ENCODE assay signal across 12 cellular contexts in genomic region chr4:39367166-39367565, GRCh38. TPM values are rescaled to one million over a fixed set of nuclear protein-coding genes. Genes with fewer than 3 reads are reported as not detected.
A peak's percentile ranks its signal among the peaks of the same experiment; 100 is the strongest.
DNase-seq lines count a peak whose midpoint lies in the region; ATAC-seq, FAIRE-seq and TF ChIP-seq lines count a peak whose summit lies in the region.
"Had no signal": no experiment of that assay in that cellular context is flagged by ENCODE, and none has a peak within 500 bp of the region (broad histone marks: within the 10 kb centered on the region; RNA-seq: fewer than 3 reads in every experiment).

No MANE protein-coding gene starts in this region.

- H3K9me3 Mint-ChIP-seq in CD4-positive, alpha-beta memory T cell: peaks cover 0 to 13% (median 5%) of the 10 kb centered on the region in 8 donors
- H3K9me3 Mint-ChIP-seq in activated naive CD8-positive, alpha-beta T cell treated with anti-CD3 and anti-CD28 coated beads, Interleukin-2, amount 10 ng/mL, durations not matched to agents 7 days and 5 days: peaks cover 12% of the 10 kb centered on the region
- H3K9me3 Mint-ChIP-seq in mesothelial cell of epicardium: peaks cover 17% of the 10 kb centered on the region

- intact Hi-C loops in CD4-positive, alpha-beta memory T cell (cut with micrococcal nuclease): loop anchor here (2.0 to 5.0 kb wide), 4 partner anchors 66 to 1680 kb away; partner anchors contain the start of genes LIAS, RELL1, RPL9 and WDR19
- intact Hi-C loops in posterior cingulate gyrus (cut with DNase I): loop anchor here (5.0 kb wide), 1 partner anchor 90 kb away; the partner anchor contains the start of genes LIAS and RPL9

- H3K9me3 ChIP-seq in CD4-positive, alpha-beta memory T cell (ENCODE audit: control insufficient read depth in 1 of 2, low read length in 2 of 2): no peaks in the 10 kb centered on the region

- in situ Hi-C loops in GM13976 (cut with MboI; ENCODE audit: low sequenced_read_pairs, unreplicated experiment): no loop called here

- ATAC-seq in activated naive CD8-positive, alpha-beta T cell treated with anti-CD3 and anti-CD28 coated beads, Interleukin-2, amount 10 ng/mL, durations not matched to agents 7 days and 5 days (ENCODE audit: low read depth): no peak

- H3K36me3 ChIP-seq in CD4-positive, alpha-beta memory T cell (ENCODE audit: insufficient read depth, low read length): no peaks in the 10 kb centered on the region

- TF ChIP-seq CTCF in mesothelial cell of epicardium (IDR thresholded peaks at IDR 0.05; ENCODE audit: unreplicated experiment) (no peak), GM13976 (IDR thresholded peaks at IDR 0.05; ENCODE audit: borderline replicate concordance, control extremely low read depth, extremely low read depth, insufficient read depth, missing control alignments) (no peak)

- H3K4me1 Mint-ChIP-seq in CD4-positive, alpha-beta memory T cell: peaks cover 19 to 37% (median 26%) of the 10 kb centered on the region in 4 donors
- peaks cover 31% of the 10 kb centered on the region for H3K4me1 Mint-ChIP-seq in activated naive CD8-positive, alpha-beta T cell treated with anti-CD3 and anti-CD28 coated beads, Interleukin-2, amount 10 ng/mL, durations not matched to agents 7 days and 5 days
- peaks cover 14% of the 10 kb centered on the region for H3K4me1 Mint-ChIP-seq in mesothelial cell of epicardium

- H3K4me1 ChIP-seq in CD4-positive, alpha-beta memory T cell (ENCODE audit: insufficient read depth, low read length): peaks cover 35% of the 10 kb centered on the region

- H3K27ac ChIP-seq in CD4-positive, alpha-beta memory T cell (ENCODE audit: low read depth, low read length): no peak overlapping the region

- no peak for DNase-seq in CD4-positive, alpha-beta memory T cell
- DNase-seq in GM12891 (ENCODE audit: insufficient read length, low spot score) (no peak), mesothelial cell of epicardium (ENCODE audit: low spot score in 2 of 2, unreplicated experiment in 2 of 2) (no peak), NCI-H187 treated with DMSO at 0.1 percent for 48 hours (lab: John Stamatoyannopoulos, UW) (no peak), GM13976 (ENCODE audit: low spot score) (no peak), posterior cingulate gyrus (no peak), cerebellar nuclear complex (lab: John Stamatoyannopoulos, UW) (no peak)
- no peak for DNase-seq in activated naive CD8-positive, alpha-beta T cell treated with anti-CD3 and anti-CD28 coated beads, Interleukin-2, amount 10 ng/mL, durations not matched to agents 7 days and 5 days
- DNase-seq: activated T-cell treated with anti-CD3 and anti-CD28 coated beads, Interleukin-2, amount 50 U/mL, for 1 hour; NCI-H1105; NCI-H226 had no signal

- CTCF ChIA-PET in CD4-positive, alpha-beta memory T cell (lab: Charles Lee; ENCODE audit: partially characterized antibody): interaction anchor here (1.1 to 2.4 kb wide), 3 partner anchors 10 to 15 kb away, joined by 3 to 7 read pairs (median 6); no protein-coding TSS in a partner anchor

- H3K27me3 Mint-ChIP-seq in CD4-positive, alpha-beta memory T cell: no peaks in the 10 kb centered on the region
- H3K27me3 Mint-ChIP-seq in activated naive CD8-positive, alpha-beta T cell treated with anti-CD3 and anti-CD28 coated beads, Interleukin-2, amount 10 ng/mL, durations not matched to agents 7 days and 5 days: no peaks in the 10 kb centered on the region
- H3K27me3 Mint-ChIP-seq in mesothelial cell of epicardium (ENCODE audit: low read depth): no peaks in the 10 kb centered on the region

- no peak overlapping the region for H3K4me3 ChIP-seq in CD4-positive, alpha-beta memory T cell (ENCODE audit: low read length in 2 of 2)

- H3K36me3 Mint-ChIP-seq in CD4-positive, alpha-beta memory T cell: peaks cover 0 to 5% of the 10 kb centered on the region in 2 donors
- H3K36me3 Mint-ChIP-seq in activated naive CD8-positive, alpha-beta T cell treated with anti-CD3 and anti-CD28 coated beads, Interleukin-2, amount 10 ng/mL, durations not matched to agents 7 days and 5 days: peaks cover 12% of the 10 kb centered on the region
- peaks cover 2% of the 10 kb centered on the region for H3K36me3 Mint-ChIP-seq in mesothelial cell of epicardium

- no peak for TF ChIP-seq POLR2A in GM12891 (IDR thresholded peaks at IDR 0.05; ENCODE audit: low read depth, low read length)

- no peaks in the 10 kb centered on the region for H3K27me3 ChIP-seq in CD4-positive, alpha-beta memory T cell (ENCODE audit: insufficient read depth, low read length)

- H3K27ac Mint-ChIP-seq in CD4-positive, alpha-beta memory T cell: peak overlapping the region in 5 of 7 donors; percentile 59 to 96 (median 93)
- H3K27ac Mint-ChIP-seq in activated naive CD8-positive, alpha-beta T cell treated with anti-CD3 and anti-CD28 coated beads, Interleukin-2, amount 10 ng/mL, durations not matched to agents 7 days and 5 days: no peak overlapping the region
- no peak overlapping the region for H3K27ac Mint-ChIP-seq in mesothelial cell of epicardium

- peak overlapping the region; percentile 50 to 96 (median 93) for H3K4me3 Mint-ChIP-seq in CD4-positive, alpha-beta memory T cell
- peak overlapping the region; percentile 8 for H3K4me3 Mint-ChIP-seq in activated naive CD8-positive, alpha-beta T cell treated with anti-CD3 and anti-CD28 coated beads, Interleukin-2, amount 10 ng/mL, durations not matched to agents 7 days and 5 days
- peak overlapping the region; percentile 93 for H3K4me3 Mint-ChIP-seq in mesothelial cell of epicardium

- POLR2A ChIA-PET in CD4-positive, alpha-beta memory T cell (lab: Charles Lee; ENCODE audit: partially characterized antibody): interaction anchor here (1.3 to 4.9 kb wide), 4 partner anchors 10 to 91 kb away, joined by 5 to 52 read pairs (median 22); partner anchors contain the start of genes LIAS and RPL9
- POLR2A ChIA-PET in activated naive CD8-positive, alpha-beta T cell treated with anti-CD3 and anti-CD28 coated beads, Interleukin-2, amount 10 ng/mL, durations not matched to agents 7 days and 5 days (lab: Charles Lee): interaction anchor here (1.2 to 3.6 kb wide), 4 partner anchors 14 to 161 kb away, joined by 4 to 42 read pairs (median 16); partner anchors contain the start of genes LIAS and RPL9

- FAIRE-seq in GM12891 (lab: Jason Lieb, UNC): peak; percentile 70

TF ChIP-seq in GM12891, 5 proteins besides CTCF, POLR2A, EP300 and RAD21:
- TF ChIP-seq SPI1 (IDR thresholded peaks at IDR 0.05; ENCODE audit: low read depth, low read length) (no peak), PAX5 (IDR thresholded peaks at IDR 0.05; ENCODE audit: insufficient read depth, low read length, severe bottlenecking) (no peak), POLR2AphosphoS5 (IDR thresholded peaks at IDR 0.05; ENCODE audit: low read depth, low read length) (no peak), POU2F2 (IDR thresholded peaks at IDR 0.05; ENCODE audit: low read depth, low read length) (no peak), TAF1 (IDR thresholded peaks at IDR 0.05; ENCODE audit: low read depth, low read length) (no peak)

RNA-seq across cellular contexts. Expression of gene RFC1, which starts 1.0 kb away (rescaled TPM):
- total RNA-seq in CD4-positive, alpha-beta memory T cell: 10 to 100 TPM; 62.5 to 70.6 TPM
- 10 to 100 TPM in 1 of 2 donors, 1 to 10 TPM in 1; 6.2 to 46.2 TPM for polyA plus RNA-seq in CD4-positive, alpha-beta memory T cell
- 25.1 TPM for polyA plus RNA-seq in GM12891 (2012; ENCODE audit: low read depth, missing spikeins)
- total RNA-seq in activated naive CD8-positive, alpha-beta T cell treated with anti-CD3 and anti-CD28 coated beads, Interleukin-2, amount 10 ng/mL, durations not matched to agents 7 days and 5 days: 10 to 100 TPM; 74.6 to 84.5 TPM
- total RNA-seq in mesothelial cell of epicardium: 53.7 to 58.0 TPM (median 55.0 TPM) in 3 replicates

RNA-seq across cellular contexts. Expression of gene KLB, which starts 39.6 kb away (rescaled TPM):
- not detected for total RNA-seq in CD4-positive, alpha-beta memory T cell
- polyA plus RNA-seq in CD4-positive, alpha-beta memory T cell: under 1 TPM in 1 of 2 donors, not detected in 1; 0.06 TPM
- polyA plus RNA-seq in GM12891 (2012; ENCODE audit: low read depth, missing spikeins): 0.14 TPM
- not detected for total RNA-seq in activated naive CD8-positive, alpha-beta T cell treated with anti-CD3 and anti-CD28 coated beads, Interleukin-2, amount 10 ng/mL, durations not matched to agents 7 days and 5 days
- total RNA-seq in mesothelial cell of epicardium: not detected in 3 replicates
- total RNA-seq: myocyte had no signal

Comparison
In these comparisons a context has a peak if more than half of its experiments do, and no peak if none do; other contexts are left out.
1. H3K27ac Mint-ChIP-seq: peak in CD4-positive, alpha-beta memory T cell (5 of 7); none in activated naive CD8-positive, alpha-beta T cell treated with anti-CD3 and anti-CD28 coated beads, Interleukin-2, amount 10 ng/mL, durations not matched to agents 7 days and 5 days (single experiment) and mesothelial cell of epicardium (single experiment).
2. H3K4me3 Mint-ChIP-seq: peak in every context shown above with its lines; median percentile 93 in CD4-positive, alpha-beta memory T cell; 93 in mesothelial cell of epicardium; 8 in activated naive CD8-positive, alpha-beta T cell treated with anti-CD3 and anti-CD28 coated beads, Interleukin-2, amount 10 ng/mL, durations not matched to agents 7 days and 5 days.